Comparison of ENCODE assay signal across 9 cellular contexts in the genomic region with DNA sequence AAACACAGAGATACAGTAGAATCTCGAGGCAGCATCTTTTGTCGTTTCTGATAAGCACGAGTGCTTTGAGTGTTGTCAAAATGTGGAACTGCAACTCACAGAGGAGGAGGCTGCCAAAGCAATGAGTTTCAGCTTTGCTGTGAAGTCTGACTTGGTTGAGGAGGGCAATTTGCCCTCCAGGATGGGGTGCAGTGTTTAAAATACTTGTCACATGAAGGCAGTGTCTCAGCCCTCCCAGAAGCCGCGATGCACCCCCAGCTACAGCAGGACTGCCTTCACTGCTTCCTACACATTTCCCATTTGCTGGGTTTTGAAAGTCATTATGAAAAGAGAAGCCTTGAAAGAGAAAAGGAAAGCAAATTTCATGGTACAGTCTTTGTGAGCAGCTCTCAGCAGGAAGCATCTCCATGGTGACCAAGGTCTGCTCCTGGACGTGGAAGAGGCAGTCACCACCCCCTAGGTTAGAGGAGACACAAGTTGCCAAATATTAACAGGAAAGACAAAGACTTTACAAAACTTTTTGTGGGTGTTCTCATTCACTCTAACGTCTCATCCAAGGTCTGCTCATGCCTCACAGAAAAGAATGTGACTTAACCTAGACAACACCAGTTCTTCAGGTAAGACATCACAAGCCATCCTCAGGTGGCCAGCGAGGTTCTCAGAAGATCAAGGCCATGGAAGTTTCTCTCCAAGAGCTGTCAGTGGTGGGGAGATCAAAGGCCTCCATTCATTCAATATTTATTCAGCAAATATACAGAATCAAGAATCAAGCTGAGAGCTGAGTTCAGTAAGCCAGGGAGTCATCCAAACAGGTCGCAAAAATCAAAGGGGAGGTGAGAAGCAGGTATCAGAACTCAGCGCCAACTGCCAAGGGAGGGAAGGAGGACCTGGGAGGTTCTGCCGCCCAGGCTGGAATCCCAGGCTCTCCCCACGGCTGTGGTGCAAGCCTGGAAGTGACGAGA.
A peak's percentile ranks its signal among the peaks of the same experiment; 100 is the strongest.
DNase-seq lines count a peak whose midpoint lies in the region; ATAC-seq and TF ChIP-seq lines count a peak whose summit lies in the region.
"Had no signal": no experiment of that assay in that cellular context is flagged by ENCODE, and none has a peak within 500 bp of the region (broad histone marks: within the 10 kb centered on the region; RNA-seq: fewer than 3 reads in every experiment).

No MANE protein-coding gene starts in this region.

- no peaks in the 10 kb centered on the region for H3K36me3 ChIP-seq in neutrophil

- H3K27me3 Mint-ChIP-seq in activated naive CD4-positive, alpha-beta T cell treated with anti-CD3 and anti-CD28 coated beads, Interleukin-2, amount 10 ng/mL, durations not matched to agents 7 days and 5 days: no peaks in the 10 kb centered on the region

- TF ChIP-seq CTCF in neutrophil (IDR thresholded peaks at IDR 0.05): no peak

- peak overlapping the region; percentile 73 for H3K27ac ChIP-seq in neutrophil

- ATAC-seq in GM21576 (IDR thresholded peaks at IDR 0.05; ENCODE audit: unreplicated experiment) (peak; percentile 91), HG03442 (IDR thresholded peaks at IDR 0.05; ENCODE audit: unreplicated experiment) (peak; percentile 87)

- no peak overlapping the region for H3K27ac Mint-ChIP-seq in activated naive CD4-positive, alpha-beta T cell treated with anti-CD3 and anti-CD28 coated beads, Interleukin-2, amount 10 ng/mL, durations not matched to agents 7 days and 5 days

- peaks cover 9 to 20% of the 10 kb centered on the region in 2 experiments for H3K4me1 ChIP-seq in neutrophil (ENCODE audit: control insufficient read depth in 1 of 2, insufficient read depth in 1 of 2, low read depth in 1 of 2, low read length in 1 of 2)

- H3K4me3 ChIP-seq in neutrophil (ENCODE audit: low read depth in 1 of 2, low read length in 1 of 2): no peak overlapping the region

- H3K9me3 ChIP-seq in neutrophil: no peaks in the 10 kb centered on the region

- CTCF ChIA-PET in activated naive CD4-positive, alpha-beta T cell treated with anti-CD3 and anti-CD28 coated beads, Interleukin-2, amount 10 ng/mL, durations not matched to agents 7 days and 5 days (lab: Charles Lee): no interaction called here

- H3K27me3 ChIP-seq in neutrophil: no peaks in the 10 kb centered on the region

- no peaks in the 10 kb centered on the region for H3K9me3 Mint-ChIP-seq in activated naive CD4-positive, alpha-beta T cell treated with anti-CD3 and anti-CD28 coated beads, Interleukin-2, amount 10 ng/mL, durations not matched to agents 7 days and 5 days

- H3K4me1 Mint-ChIP-seq in activated naive CD4-positive, alpha-beta T cell treated with anti-CD3 and anti-CD28 coated beads, Interleukin-2, amount 10 ng/mL, durations not matched to agents 7 days and 5 days: peaks cover 11% of the 10 kb centered on the region

- no peak overlapping the region for H3K4me3 Mint-ChIP-seq in activated naive CD4-positive, alpha-beta T cell treated with anti-CD3 and anti-CD28 coated beads, Interleukin-2, amount 10 ng/mL, durations not matched to agents 7 days and 5 days

- no peaks in the 10 kb centered on the region for H3K36me3 Mint-ChIP-seq in activated naive CD4-positive, alpha-beta T cell treated with anti-CD3 and anti-CD28 coated beads, Interleukin-2, amount 10 ng/mL, durations not matched to agents 7 days and 5 days

- peak; percentile 36 for DNase-seq in NCI-H748 (lab: John Stamatoyannopoulos, UW; ENCODE audit: unreplicated experiment)
- DNase-seq in NCI-H748 treated with DMSO at 0.1 percent for 48 hours (lab: John Stamatoyannopoulos, UW): no peak
- DNase-seq in activated CD4-positive, CD25-positive, alpha-beta regulatory T cell (lab: John Stamatoyannopoulos, UW): no peak
- DNase-seq in activated CD8-positive, alpha-beta memory T cell treated with anti-CD3 and anti-CD28 coated beads, Interleukin-2, amount 50 U/mL, for 48 hours: no peak
- DNase-seq in activated naive CD4-positive, alpha-beta T cell treated with anti-CD3 and anti-CD28 coated beads, Interleukin-2, amount 10 ng/mL, durations not matched to agents 7 days and 5 days: no peak
- DNase-seq: SW 1271 had no signal
